11 cellular contexts compared by ENCODE assay signal in genomic region chr3:111277226-111277625, GRCh38.
A peak's percentile ranks its signal among the peaks of the same experiment; 100 is the strongest.
DNase-seq lines count a peak whose midpoint lies in the region; TF ChIP-seq lines count a peak whose summit lies in the region.
"Had no signal": no experiment of that assay in that cellular context is flagged by ENCODE, and none has a peak within 500 bp of the region (broad histone marks: within the 10 kb centered on the region; RNA-seq: fewer than 3 reads in every experiment).

No MANE protein-coding gene starts in this region.

- 0 out of 2 replicates have a peak, but pooled peaks have one; percentile 19 for TF ChIP-seq CTCF in OCI-LY7 (conservative IDR thresholded peaks at IDR 0.05; ENCODE audit: low read length)
- TF ChIP-seq CTCF in osteoblast (IDR thresholded peaks at IDR 0.05; ENCODE audit: extremely low read depth, low read depth, low read length), result peak; percentile 41

- H3K4me3 Mint-ChIP-seq in CD4-positive, alpha-beta memory T cell, result no peak overlapping the region

- H3K4me1 ChIP-seq in OCI-LY7 (ENCODE audit: insufficient read depth, low read length, poor library complexity, severe bottlenecking) (no peaks in the 10 kb centered on the region), osteoblast (ENCODE audit: insufficient read depth, low read length) (no peaks in the 10 kb centered on the region)
- no peaks in the 10 kb centered on the region for H3K4me1 ChIP-seq in CD4-positive, alpha-beta memory T cell (ENCODE audit: insufficient read depth, low read length)

- peaks cover 0 to 1% of the 10 kb centered on the region in 2 donors for H3K27me3 Mint-ChIP-seq in CD4-positive, alpha-beta memory T cell

- H3K4me2 ChIP-seq in OCI-LY7 (ENCODE audit: low read length), result no peak overlapping the region
- peak overlapping the region; percentile 42 for H3K4me2 ChIP-seq in osteoblast (ENCODE audit: insufficient read depth, low read length)

- H3K9me2 ChIP-seq in OCI-LY7 (ENCODE audit: insufficient read depth, low read length), result no peaks in the 10 kb centered on the region

- H2AFZ ChIP-seq in OCI-LY7 (ENCODE audit: low read length), result no peak overlapping the region
- no peak overlapping the region for H2AFZ ChIP-seq in osteoblast (ENCODE audit: low read length)

- H3K79me2 ChIP-seq in OCI-LY7 (ENCODE audit: insufficient read depth, low read depth, low read length) (no peaks in the 10 kb centered on the region), osteoblast (ENCODE audit: insufficient read depth, low read length) (no peaks in the 10 kb centered on the region)

- H3K4me1 Mint-ChIP-seq in CD4-positive, alpha-beta memory T cell, result peaks cover 8 to 10% (median 9%) of the 10 kb centered on the region in 4 donors

- POLR2A ChIA-PET in OCI-LY7 (lab: Charles Lee), result interaction anchor here (1.0 kb wide), 1 partner anchor 11 kb away, joined by 4 read pairs; no protein-coding TSS in a partner anchor
- POLR2A ChIA-PET in CD4-positive, alpha-beta memory T cell (lab: Charles Lee; ENCODE audit: partially characterized antibody), result no interaction called here

- H3K36me3 ChIP-seq in OCI-LY7 (ENCODE audit: insufficient read depth, low read length), result no peaks in the 10 kb centered on the region
- no peaks in the 10 kb centered on the region for H3K36me3 ChIP-seq in osteoblast (ENCODE audit: insufficient read depth, low read length)
- no peaks in the 10 kb centered on the region for H3K36me3 ChIP-seq in CD4-positive, alpha-beta memory T cell (ENCODE audit: insufficient read depth, low read length)
- H3K36me3 ChIP-seq: ovary had no signal

- H3K27ac ChIP-seq in OCI-LY7 (ENCODE audit: low read depth, low read length, poor library complexity, severe bottlenecking) (no peak overlapping the region), osteoblast (ENCODE audit: low read depth, low read length) (no peak overlapping the region)
- H3K27ac ChIP-seq in CD4-positive, alpha-beta memory T cell (ENCODE audit: low read depth, low read length), result no peak overlapping the region
- H3K27ac ChIP-seq: ovary had no signal

- H4K20me1 ChIP-seq in OCI-LY7 (ENCODE audit: insufficient read depth, low read length) (no peaks in the 10 kb centered on the region), osteoblast (ENCODE audit: insufficient read depth, low read length) (no peaks in the 10 kb centered on the region)

- no peaks in the 10 kb centered on the region for H3K9me3 ChIP-seq in OCI-LY7 (ENCODE audit: low read length)
- H3K9me3 ChIP-seq in osteoblast (ENCODE audit: low read depth, low read length), result no peaks in the 10 kb centered on the region
- no peaks in the 10 kb centered on the region for H3K9me3 ChIP-seq in CD4-positive, alpha-beta memory T cell (ENCODE audit: control insufficient read depth in 1 of 2, low read length in 2 of 2)
- H3K9me3 ChIP-seq: ovary had no signal

- peaks cover 13% of the 10 kb centered on the region for H3K27me3 ChIP-seq in osteoblast (ENCODE audit: insufficient read depth, low read length)
- no peaks in the 10 kb centered on the region for H3K27me3 ChIP-seq in CD4-positive, alpha-beta memory T cell (ENCODE audit: insufficient read depth, low read length)
- H3K27me3 ChIP-seq: ovary had no signal

- no peaks in the 10 kb centered on the region for H3K36me3 Mint-ChIP-seq in CD4-positive, alpha-beta memory T cell

- H3K27ac Mint-ChIP-seq in CD4-positive, alpha-beta memory T cell, result no peak overlapping the region

- DNase-seq in EH (ENCODE audit: low read depth), result peak; percentile 67
- no peak for DNase-seq in OCI-LY7 (ENCODE audit: low spot score)
- peak; percentile 74 for DNase-seq in fibroblast of peridontal ligament (ENCODE audit: extremely low read depth)
- peak; percentile 58 for DNase-seq in osteoblast (ENCODE audit: insufficient read length, low spot score, missing footprints)
- DNase-seq in CD4-positive, alpha-beta memory T cell, result no peak
- DNase-seq in NCI-H774 (lab: John Stamatoyannopoulos, UW), result no peak
- DNase-seq in HK-2 (ENCODE audit: unreplicated experiment), result no peak
- DNase-seq in SIG-M5 (lab: John Stamatoyannopoulos, UW), result no peak
- DNase-seq: activated T-cell treated with anti-CD3 and anti-CD28 coated beads for 4 hours, caudate nucleus, ovary had no signal

- intact Hi-C loops in OCI-LY7 (cut with micrococcal nuclease; ENCODE audit: unreplicated experiment), result no loop called here
- intact Hi-C loops in CD4-positive, alpha-beta memory T cell (cut with micrococcal nuclease), result no loop called here

- BruUV-seq in OCI-LY7 (replicated peaks; lab: Mats Ljungman, UMichigan), result no TSS peak

- CTCF ChIA-PET in OCI-LY7 (lab: Charles Lee; ENCODE audit: unreplicated experiment), result no interaction called here
- CTCF ChIA-PET in CD4-positive, alpha-beta memory T cell (lab: Charles Lee; ENCODE audit: partially characterized antibody), result interaction anchor here (1.0 to 1.4 kb wide), 3 partner anchors 59 to 66 kb away, joined by 3 to 5 read pairs (median 3); no protein-coding TSS in a partner anchor

- H3K9me3 Mint-ChIP-seq in CD4-positive, alpha-beta memory T cell, result no peaks in the 10 kb centered on the region

- no peak overlapping the region for H3K4me3 ChIP-seq in OCI-LY7 (ENCODE audit: low read depth, low read length, poor library complexity, severe bottlenecking)
- H3K4me3 ChIP-seq in osteoblast (ENCODE audit: insufficient read depth, low read length), result no peak overlapping the region
- no peak overlapping the region for H3K4me3 ChIP-seq in CD4-positive, alpha-beta memory T cell (ENCODE audit: low read length in 2 of 2)
- H3K4me3 ChIP-seq: ovary had no signal

Comparison
In these comparisons a context has a peak if more than half of its experiments do, and no peak if none do; other contexts are left out.
1. DNase-seq: peak in EH (single experiment), fibroblast of peridontal ligament (single experiment) and osteoblast (single experiment); none in OCI-LY7 (single experiment), CD4-positive, alpha-beta memory T cell (0 of 5), NCI-H774 (single experiment), HK-2 (single experiment) and SIG-M5 (single experiment).